10 cellular contexts compared by ENCODE assay signal in the genomic region with DNA sequence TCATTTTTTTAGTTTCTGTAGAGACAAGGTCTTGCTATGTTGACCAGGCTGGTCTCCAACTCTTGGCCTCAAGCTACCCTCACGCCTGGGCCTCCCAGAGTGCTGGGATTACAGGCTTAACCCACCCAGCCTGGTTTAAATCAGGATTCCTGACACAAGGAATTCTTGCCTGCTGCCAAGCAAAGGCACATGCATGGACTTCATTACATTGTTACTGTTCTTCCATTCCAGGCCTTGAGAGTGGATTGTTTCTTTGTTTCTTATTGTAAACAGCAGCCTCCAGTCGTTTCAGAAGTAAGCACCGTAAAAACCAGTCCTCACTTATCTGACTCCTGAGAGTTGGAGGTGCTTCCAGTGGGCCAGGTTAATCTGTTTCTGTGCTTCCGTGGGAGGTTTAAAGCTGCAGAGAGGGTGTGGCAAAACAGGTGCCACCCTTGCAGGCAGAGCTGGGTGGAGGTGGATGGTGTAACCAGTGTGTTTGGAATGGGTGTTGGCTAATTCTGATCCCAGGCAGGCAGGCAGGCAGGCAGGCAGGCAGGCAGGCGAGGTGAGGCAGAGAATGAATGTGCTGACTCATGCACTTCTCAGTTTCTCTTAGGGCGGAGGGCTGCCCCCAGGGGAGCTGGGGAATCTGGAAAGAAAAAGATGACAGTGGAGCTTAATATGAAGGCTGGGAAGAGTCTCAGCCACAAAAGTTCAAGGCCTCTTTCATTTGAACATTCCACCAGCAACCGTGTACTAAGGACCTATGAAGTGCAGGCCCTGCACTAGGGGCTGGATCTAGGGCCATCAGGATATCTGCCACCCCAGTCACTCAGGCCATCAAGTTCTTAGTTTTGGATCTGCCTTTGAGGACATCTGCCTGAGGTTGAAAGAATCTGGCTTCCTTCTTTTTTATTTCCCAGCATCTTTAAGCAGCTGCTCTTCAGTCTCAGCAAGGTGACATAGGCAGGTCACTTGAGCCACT. TPM values are rescaled to one million over a fixed set of nuclear protein-coding genes. Genes with fewer than 3 reads are reported as not detected.
DNase-seq lines count a peak whose midpoint lies in the region; ATAC-seq and TF ChIP-seq lines count a peak whose summit lies in the region.
"Had no signal": no experiment of that assay in that cellular context is flagged by ENCODE, and none has a peak within 500 bp of the region (broad histone marks: within the 10 kb centered on the region; RNA-seq: fewer than 3 reads in every experiment).

No MANE protein-coding gene starts in this region.

- no peak overlapping the region for H3K4me3 Mint-ChIP-seq in activated CD4-positive, alpha-beta T cell treated with anti-CD3 and anti-CD28 coated beads, Interleukin-2, amount 10 ng/mL, durations not matched to agents 24 days and 14 days
- H3K4me3 Mint-ChIP-seq: stimulated activated naive B cell treated with anti-CD40 and anti-IgM and Interleukin-4, amounts not matched to agents 10 μg/mL and 1 μg/mL and 100 μg/mL, for 72 hours had no signal

- H3K4me1 ChIP-seq in upper lobe of left lung, result no peaks in the 10 kb centered on the region
- H3K4me1 ChIP-seq: heart left ventricle had no signal

- no peaks in the 10 kb centered on the region for H3K9me3 ChIP-seq in upper lobe of left lung
- H3K9me3 ChIP-seq: heart left ventricle had no signal

- peak; percentile 17 for DNase-seq in SIG-M5 treated with dmso at 0.1 percent for 504 hours (lab: John Stamatoyannopoulos, UW; ENCODE audit: unreplicated experiment)
- no peak for DNase-seq in SIG-M5 (lab: John Stamatoyannopoulos, UW)
- peak; percentile 92 for DNase-seq in SW480 (ENCODE audit: low spot score)
- DNase-seq in iris pigment epithelial cell (ENCODE audit: low read depth), result peak; percentile 72
- DNase-seq in upper lobe of left lung, result peak in 1 of 2 donors; percentile 84
- DNase-seq in activated CD4-positive, alpha-beta T cell treated with anti-CD3 and anti-CD28 coated beads, Interleukin-2, amount 10 ng/mL, durations not matched to agents 24 days and 14 days, result no peak
- no peak for DNase-seq in C1 segment of cervical spinal cord (lab: John Stamatoyannopoulos, UW)
- DNase-seq: heart left ventricle; stimulated activated naive B cell treated with anti-CD40 and anti-IgM and Interleukin-4, amounts not matched to agents 10 μg/mL and 1 μg/mL and 100 μg/mL, for 72 hours had no signal

- no peak overlapping the region for H3K4me3 ChIP-seq in upper lobe of left lung
- H3K4me3 ChIP-seq: heart left ventricle had no signal

- H3K27me3 Mint-ChIP-seq in activated CD4-positive, alpha-beta T cell treated with anti-CD3 and anti-CD28 coated beads, Interleukin-2, amount 10 ng/mL, durations not matched to agents 24 days and 14 days, result peaks cover 23% of the 10 kb centered on the region

- no peak for TF ChIP-seq EP300 in upper lobe of left lung (IDR thresholded peaks at IDR 0.05)

- H3K27ac ChIP-seq in upper lobe of left lung, result peak overlapping the region in 1 of 4 donors; percentile 35

- H3K36me3 ChIP-seq in upper lobe of left lung, result no peaks in the 10 kb centered on the region
- H3K36me3 ChIP-seq: heart left ventricle had no signal

- H3K36me3 Mint-ChIP-seq in activated CD4-positive, alpha-beta T cell treated with anti-CD3 and anti-CD28 coated beads, Interleukin-2, amount 10 ng/mL, durations not matched to agents 24 days and 14 days (ENCODE audit: low read depth), result no peaks in the 10 kb centered on the region
- H3K36me3 Mint-ChIP-seq: stimulated activated naive B cell treated with anti-CD40 and anti-IgM and Interleukin-4, amounts not matched to agents 10 μg/mL and 1 μg/mL and 100 μg/mL, for 72 hours had no signal

- TF ChIP-seq CTCF in upper lobe of left lung (IDR thresholded peaks at IDR 0.05), result no peak

- TF ChIP-seq POLR2A in upper lobe of left lung (IDR thresholded peaks at IDR 0.05), result no peak

- WGBS in upper lobe of left lung, 2 donors, result 45 to 47% methylated on average over 7 of the region's 7 CpGs

- no peaks in the 10 kb centered on the region for H3K27me3 ChIP-seq in upper lobe of left lung
- H3K27me3 ChIP-seq: heart left ventricle had no signal

- peaks cover 10% of the 10 kb centered on the region for H3K4me1 Mint-ChIP-seq in activated CD4-positive, alpha-beta T cell treated with anti-CD3 and anti-CD28 coated beads, Interleukin-2, amount 10 ng/mL, durations not matched to agents 24 days and 14 days

- no peaks in the 10 kb centered on the region for H3K9me3 Mint-ChIP-seq in activated CD4-positive, alpha-beta T cell treated with anti-CD3 and anti-CD28 coated beads, Interleukin-2, amount 10 ng/mL, durations not matched to agents 24 days and 14 days
- H3K9me3 Mint-ChIP-seq: stimulated activated naive B cell treated with anti-CD40 and anti-IgM and Interleukin-4, amounts not matched to agents 10 μg/mL and 1 μg/mL and 100 μg/mL, for 72 hours had no signal

- H3K27ac Mint-ChIP-seq in activated CD4-positive, alpha-beta T cell treated with anti-CD3 and anti-CD28 coated beads, Interleukin-2, amount 10 ng/mL, durations not matched to agents 24 days and 14 days, result no peak overlapping the region
- H3K27ac Mint-ChIP-seq: stimulated activated naive B cell treated with anti-CD40 and anti-IgM and Interleukin-4, amounts not matched to agents 10 μg/mL and 1 μg/mL and 100 μg/mL, for 72 hours had no signal

- intact Hi-C loops in activated CD4-positive, alpha-beta T cell treated with anti-CD3 and anti-CD28 coated beads, Interleukin-2, amount 10 ng/mL, durations not matched to agents 24 days and 14 days (cut with micrococcal nuclease), result no loop called here

- peak; percentile 43 to 81 for ATAC-seq in upper lobe of left lung (ENCODE audit: low FRiP score in 2 of 2)
- ATAC-seq in GM19328 (IDR thresholded peaks at IDR 0.05; ENCODE audit: unreplicated experiment), result no peak
- ATAC-seq: stimulated activated naive B cell treated with anti-CD40 and anti-IgM and Interleukin-4, amounts not matched to agents 10 μg/mL and 1 μg/mL and 100 μg/mL, for 72 hours had no signal

RNA-seq across cellular contexts. Expression of a gene that starts 37.0 kb away (rescaled TPM):
- 10 to 100 TPM in 5 of 6 donors, 1 to 10 TPM in 1; 9.9 to 32.7 (median 19.2) TPM for total RNA-seq in upper lobe of left lung
- total RNA-seq in activated CD4-positive, alpha-beta T cell treated with anti-CD3 and anti-CD28 coated beads, Interleukin-2, amount 10 ng/mL, durations not matched to agents 24 days and 14 days, result 3.2 and 3.3 TPM in 2 replicates

RNA-seq across cellular contexts. Expression of a gene that starts 42.9 kb away (rescaled TPM):
- total RNA-seq in upper lobe of left lung, result 1 to 10 TPM in 2 of 6 donors, under 1 TPM in 1, not detected in 3; 0.76 to 3.8 (median 1.7) TPM
- total RNA-seq in activated CD4-positive, alpha-beta T cell treated with anti-CD3 and anti-CD28 coated beads, Interleukin-2, amount 10 ng/mL, durations not matched to agents 24 days and 14 days, result 0.44 and 0.66 TPM in 2 replicates

Comparison
In these comparisons a context has a peak if more than half of its experiments do, and no peak if none do; other contexts are left out.
1. DNase-seq: peak in SIG-M5 treated with dmso at 0.1 percent for 504 hours (single experiment), SW480 (single experiment) and iris pigment epithelial cell (single experiment); none in SIG-M5 (single experiment), activated CD4-positive, alpha-beta T cell treated with anti-CD3 and anti-CD28 coated beads, Interleukin-2, amount 10 ng/mL, durations not matched to agents 24 days and 14 days (single experiment) and C1 segment of cervical spinal cord (0 of 14).